ENCODE assay signal across 25 cellular contexts in genomic region chr3:43163895-43164493, GRCh38. TPM values are rescaled to one million over a fixed set of nuclear protein-coding genes. Genes with fewer than 3 reads are reported as not detected.
A peak's percentile ranks its signal among the peaks of the same experiment; 100 is the strongest.
DNase-seq lines count a peak whose midpoint lies in the region; ATAC-seq and TF ChIP-seq lines count a peak whose summit lies in the region.
"Had no signal": no experiment of that assay in that cellular context is flagged by ENCODE, and none has a peak within 500 bp of the region (broad histone marks: within the 10 kb centered on the region; RNA-seq: fewer than 3 reads in every experiment).

No MANE protein-coding gene starts in this region.

- ATAC-seq in activated naive CD8-positive, alpha-beta T cell treated with anti-CD3 and anti-CD28 coated beads, Interleukin-2, amount 50 U/mL, for 24 hours, result no peak
- no peak for ATAC-seq in activated CD8-positive, alpha-beta T cell treated with anti-CD3 and anti-CD28 coated beads for 36 hours
- peak; percentile 50 for ATAC-seq in left colon
- ATAC-seq: Panc1 had no signal

- no peaks in the 10 kb centered on the region for H4K20me1 ChIP-seq in hepatocyte (ENCODE audit: insufficient read depth, poor library complexity, severe bottlenecking)

- H3K4me2 ChIP-seq in hepatocyte, result no peak overlapping the region

- 69% methylated on average over 9 of the region's 9 CpGs for WGBS in hepatocyte (ENCODE audit: low lambda C conversion rate, missing lambda C conversion rate)

- H3K4me1 Mint-ChIP-seq in activated naive CD8-positive, alpha-beta T cell (ENCODE audit: low read depth), result peaks cover 27% of the 10 kb centered on the region
- H3K4me1 Mint-ChIP-seq in activated naive CD8-positive, alpha-beta T cell treated with anti-CD3 and anti-CD28 coated beads, Interleukin-2, amount 50 U/mL, for 24 hours, result peaks cover 21% of the 10 kb centered on the region
- peaks cover 20% of the 10 kb centered on the region for H3K4me1 Mint-ChIP-seq in activated CD8-positive, alpha-beta T cell treated with anti-CD3 and anti-CD28 coated beads for 36 hours (ENCODE audit: low read depth)

- no peaks in the 10 kb centered on the region for H3K36me3 ChIP-seq in hepatocyte (replicated peaks; ENCODE audit: insufficient read depth, low read depth)
- H3K36me3 ChIP-seq: ascending aorta, BE2C, thyroid gland had no signal

- peaks cover 7% of the 10 kb centered on the region for H3K36me3 Mint-ChIP-seq in activated naive CD8-positive, alpha-beta T cell
- peaks cover 8% of the 10 kb centered on the region for H3K36me3 Mint-ChIP-seq in activated naive CD8-positive, alpha-beta T cell treated with anti-CD3 and anti-CD28 coated beads, Interleukin-2, amount 50 U/mL, for 24 hours (ENCODE audit: low read depth)
- peaks cover 15% of the 10 kb centered on the region for H3K36me3 Mint-ChIP-seq in activated CD8-positive, alpha-beta T cell treated with anti-CD3 and anti-CD28 coated beads for 36 hours (ENCODE audit: low read depth)

- H3K79me2 ChIP-seq in hepatocyte, result no peaks in the 10 kb centered on the region

- no peak overlapping the region for H2AFZ ChIP-seq in hepatocyte

- no peak for DNase-seq in activated naive CD8-positive, alpha-beta T cell treated with anti-CD3 and anti-CD28 coated beads, Interleukin-2, amount 50 U/mL, for 24 hours
- no peak for DNase-seq in activated CD8-positive, alpha-beta T cell treated with anti-CD3 and anti-CD28 coated beads for 36 hours
- DNase-seq in left colon (no peak), A172 (ENCODE audit: low spot score) (no peak), hepatocyte (ENCODE audit: low spot score) (no peak)
- DNase-seq in stimulated activated naive CD4-positive, alpha-beta T cell treated with Interleukin-2 at 50 U/mL for 16 hours (lab: John Stamatoyannopoulos, UW), result no peak
- DNase-seq: ACHN; activated naive CD4-positive, alpha-beta T cell treated with Interleukin-2 at 50 U/mL for 16 hours; activated T-cell treated with anti-CD3 and anti-CD28 coated beads, Interleukin-2, amount 50 U/mL, for 24 hours; BE2C; cortex of kidney; DMS79 treated with DMSO at 0.1 percent for 48 hours; GF-D8; hippocampal formation; mesenchymal stem cell; NCI-H187 treated with DMSO at 0.1 percent for 48 hours; NCI-H524 treated with DMSO at 0.1 percent for 48 hours; nucleus accumbens; SHP77; stimulated activated naive CD8-positive, alpha-beta T cell treated with anti-CD3 and anti-CD28 coated beads, Interleukin-15, amount 100 ng/mL, for 72 hours; T1000; thyroid gland had no signal

- no peak overlapping the region for H3K27ac ChIP-seq in hepatocyte
- H3K27ac ChIP-seq: ascending aorta, thyroid gland had no signal

- POLR2A ChIA-PET in activated CD8-positive, alpha-beta T cell treated with anti-CD3 and anti-CD28 coated beads for 36 hours (lab: Charles Lee), result interaction anchor here (1.1 to 1.9 kb wide), 2 partner anchors 113 to 339 kb away, joined by 3 to 5 read pairs; no protein-coding TSS in a partner anchor

- H3K27me3 Mint-ChIP-seq in activated naive CD8-positive, alpha-beta T cell, result no peaks in the 10 kb centered on the region
- no peaks in the 10 kb centered on the region for H3K27me3 Mint-ChIP-seq in activated naive CD8-positive, alpha-beta T cell treated with anti-CD3 and anti-CD28 coated beads, Interleukin-2, amount 50 U/mL, for 24 hours
- no peaks in the 10 kb centered on the region for H3K27me3 Mint-ChIP-seq in activated CD8-positive, alpha-beta T cell treated with anti-CD3 and anti-CD28 coated beads for 36 hours
- H3K27me3 Mint-ChIP-seq: activated T-cell treated with anti-CD3 and anti-CD28 coated beads, Interleukin-2, amount 50 U/mL, for 24 hours; stimulated activated naive CD8-positive, alpha-beta T cell treated with anti-CD3 and anti-CD28 coated beads, Interleukin-15, amount 100 ng/mL, for 72 hours had no signal

- H3K4me3 Mint-ChIP-seq in activated naive CD8-positive, alpha-beta T cell, result no peak overlapping the region
- no peak overlapping the region for H3K4me3 Mint-ChIP-seq in activated naive CD8-positive, alpha-beta T cell treated with anti-CD3 and anti-CD28 coated beads, Interleukin-2, amount 50 U/mL, for 24 hours
- H3K4me3 Mint-ChIP-seq in activated CD8-positive, alpha-beta T cell treated with anti-CD3 and anti-CD28 coated beads for 36 hours, result no peak overlapping the region

- intact Hi-C loops in activated CD8-positive, alpha-beta T cell treated with anti-CD3 and anti-CD28 coated beads for 36 hours (cut with micrococcal nuclease), result no loop called here
- intact Hi-C loops in left colon (cut with DNase I, micrococcal nuclease), result loop anchor here in 1 of 2 donors (10.0 kb wide), 1 partner anchor 341 kb away; no protein-coding TSS in a partner anchor

- H3K9me3 ChIP-seq in hepatocyte (ENCODE audit: low read depth), result no peaks in the 10 kb centered on the region
- H3K9me3 ChIP-seq: BE2C had no signal

- no peaks in the 10 kb centered on the region for H3K27me3 ChIP-seq in hepatocyte
- H3K27me3 ChIP-seq: ascending aorta, BE2C, thyroid gland had no signal

- H3K4me3 ChIP-seq in hepatocyte, result no peak overlapping the region
- H3K4me3 ChIP-seq: ascending aorta, thyroid gland had no signal

- no peaks in the 10 kb centered on the region for H3K4me1 ChIP-seq in hepatocyte (ENCODE audit: insufficient read depth)
- H3K4me1 ChIP-seq: BE2C, thyroid gland had no signal

- no peak for TF ChIP-seq CTCF in activated CD8-positive, alpha-beta T cell treated with anti-CD3 and anti-CD28 coated beads for 36 hours (IDR thresholded peaks at IDR 0.05)
- no peak for TF ChIP-seq CTCF in hepatocyte (IDR thresholded peaks at IDR 0.05; ENCODE audit: poor library complexity)

- H3K9me3 Mint-ChIP-seq in activated naive CD8-positive, alpha-beta T cell (ENCODE audit: low read depth), result peaks cover 9% of the 10 kb centered on the region
- peaks cover 20% of the 10 kb centered on the region for H3K9me3 Mint-ChIP-seq in activated naive CD8-positive, alpha-beta T cell treated with anti-CD3 and anti-CD28 coated beads, Interleukin-2, amount 50 U/mL, for 24 hours
- H3K9me3 Mint-ChIP-seq in activated CD8-positive, alpha-beta T cell treated with anti-CD3 and anti-CD28 coated beads for 36 hours, result peaks cover 18% of the 10 kb centered on the region

- peak overlapping the region; percentile 80 for H3K27ac Mint-ChIP-seq in activated naive CD8-positive, alpha-beta T cell
- H3K27ac Mint-ChIP-seq in activated naive CD8-positive, alpha-beta T cell treated with anti-CD3 and anti-CD28 coated beads, Interleukin-2, amount 50 U/mL, for 24 hours, result no peak overlapping the region
- H3K27ac Mint-ChIP-seq in activated CD8-positive, alpha-beta T cell treated with anti-CD3 and anti-CD28 coated beads for 36 hours, result peak overlapping the region; percentile 96

- no peaks in the 10 kb centered on the region for H3K9me2 ChIP-seq in hepatocyte (replicated peaks; ENCODE audit: insufficient read depth)

- CTCF ChIA-PET in activated CD8-positive, alpha-beta T cell treated with anti-CD3 and anti-CD28 coated beads for 36 hours (lab: Charles Lee), result interaction anchor here (1.5 to 3.8 kb wide), 5 partner anchors 44 to 339 kb away, joined by 3 to 28 read pairs (median 6); no protein-coding TSS in a partner anchor

RNA-seq across cellular contexts. Expression of gene POMGNT2, which starts 58.1 kb away (rescaled TPM):
- total RNA-seq in activated CD8-positive, alpha-beta T cell treated with anti-CD3 and anti-CD28 coated beads for 36 hours, result 10 to 100 TPM; 11.9 to 12.0 TPM
- total RNA-seq in left colon (1 to 10 TPM; 3.7 to 5.1 TPM), hepatocyte (27.6 and 31.8 TPM in 2 replicates)
- 20.2 and 25.7 TPM in 2 replicates for total RNA-seq in A172 (2014; rRNA removed; shearing (Covaris generic))
- polyA plus RNA-seq in hepatocyte, result 45.6 and 53.6 TPM in 2 replicates
